ENCODE assay signal across 20 cellular contexts in the genomic region with DNA sequence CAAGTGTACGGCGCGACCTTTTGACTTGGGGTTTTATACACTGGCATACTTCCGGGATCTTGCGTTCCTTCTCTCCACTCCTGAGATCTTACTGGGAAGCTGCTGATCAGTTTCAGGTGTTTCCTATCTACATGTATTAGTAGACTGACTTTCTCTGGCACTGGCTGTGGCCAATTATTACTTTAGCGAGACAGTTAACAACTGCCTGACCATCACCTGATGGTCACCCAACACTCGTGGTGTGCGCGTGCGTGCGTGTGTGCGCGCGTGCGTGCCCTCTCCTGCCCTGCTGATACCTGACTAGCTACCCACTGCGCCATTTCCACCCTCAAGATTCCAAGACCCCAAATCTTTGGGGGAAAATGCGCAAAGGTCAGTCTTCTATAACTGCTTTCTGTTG.
DNase-seq lines count a peak whose midpoint lies in the region; ATAC-seq, FAIRE-seq and TF ChIP-seq lines count a peak whose summit lies in the region.
"Had no signal": no experiment of that assay in that cellular context is flagged by ENCODE, and none has a peak within 500 bp of the region (broad histone marks: within the 10 kb centered on the region; RNA-seq: fewer than 3 reads in every experiment).

No MANE protein-coding gene starts in this region.

- TF ChIP-seq CTCF in MCF 10A (IDR thresholded peaks at IDR 0.05; ENCODE audit: unreplicated experiment) (no peak), breast epithelium (IDR thresholded peaks at IDR 0.05) (no peak), pancreas (IDR thresholded peaks at IDR 0.05) (no peak)

- no peak overlapping the region for H3K4me3 Mint-ChIP-seq in MCF 10A (ENCODE audit: unreplicated experiment)
- H3K4me3 Mint-ChIP-seq: CD8-positive, alpha-beta memory T cell; HFFc6 had no signal

- CTCF ChIA-PET in MCF 10A (lab: Yijun Ruan, JAX): interaction anchor here (1.4 kb wide), 1 partner anchor 50 kb away, joined by 6 read pairs; no protein-coding TSS in a partner anchor

- H3K27ac ChIP-seq in breast epithelium (no peak overlapping the region), epithelial cell of prostate (peak overlapping the region; percentile 64), pancreas (peak overlapping the region in 3 of 4 donors; percentile 61 to 96 (median 82))
- H3K27ac ChIP-seq: 22Rv1, BLaER1, HL-60 had no signal

- no peaks in the 10 kb centered on the region for H3K36me3 ChIP-seq in breast epithelium
- H3K36me3 ChIP-seq in pancreas: no peaks in the 10 kb centered on the region
- H3K36me3 ChIP-seq: BLaER1 had no signal

- H3K4me3 ChIP-seq in breast epithelium: no peak overlapping the region
- peak overlapping the region in 2 of 4 donors; percentile 3 to 19 for H3K4me3 ChIP-seq in pancreas
- H3K4me3 ChIP-seq: BLaER1, K562 had no signal

- POLR2A ChIA-PET in MCF 10A (lab: Yijun Ruan, JAX): no interaction called here

- BruUV-seq in MCF 10A (replicated peaks; lab: Mats Ljungman, UMichigan): no TSS peak

- H3K4me1 ChIP-seq in breast epithelium (no peaks in the 10 kb centered on the region), pancreas (peaks cover 0 to 13% (median 11%) of the 10 kb centered on the region in 3 donors)
- H3K4me1 ChIP-seq: BLaER1 had no signal

- H3K4me1 Mint-ChIP-seq in MCF 10A (ENCODE audit: insufficient read depth, unreplicated experiment): peaks cover 19% of the 10 kb centered on the region
- H3K4me1 Mint-ChIP-seq: CD8-positive, alpha-beta memory T cell had no signal

- H3K9me3 ChIP-seq in breast epithelium (no peaks in the 10 kb centered on the region), pancreas (no peaks in the 10 kb centered on the region)
- H3K9me3 ChIP-seq: BLaER1 had no signal

- H3K27me3 ChIP-seq in breast epithelium: no peaks in the 10 kb centered on the region
- no peaks in the 10 kb centered on the region for H3K27me3 ChIP-seq in pancreas
- H3K27me3 ChIP-seq: BLaER1 had no signal

- no peaks in the 10 kb centered on the region for H3K9me3 Mint-ChIP-seq in MCF 10A (ENCODE audit: unreplicated experiment)
- H3K9me3 Mint-ChIP-seq: CD8-positive, alpha-beta memory T cell; HFFc6 had no signal

- WGBS in pancreas, 2 donors: 71 to 77% methylated on average over 17 of the region's 17 CpGs

- DNase-seq in MCF 10A (ENCODE audit: unreplicated experiment): peak; percentile 42
- DNase-seq in breast epithelium (ENCODE audit: low spot score in 2 of 2): no peak
- no peak for DNase-seq in epithelial cell of prostate (ENCODE audit: low read depth, low spot score)
- peak in 5 of 6 donors; percentile 9 to 71 (median 45) for DNase-seq in pancreas
- no peak for DNase-seq in COR-L47 (lab: John Stamatoyannopoulos, UW)
- DNase-seq in ecto neural progenitor cell (ENCODE audit: low spot score): no peak
- DNase-seq: AML-193; CD8-positive, alpha-beta memory T cell; DMS 273 treated with DMSO at 0.1 percent for 48 hours; EL; HCEC 1CT; HFFc6 had no signal

- no peak for FAIRE-seq in pancreas (lab: Jason Lieb, UNC)
- FAIRE-seq: G401.6, GM12891, H1, K562 had no signal

- no peak for TF ChIP-seq POLR2A in breast epithelium (IDR thresholded peaks at IDR 0.05)

- peaks cover 13% of the 10 kb centered on the region for H3K36me3 Mint-ChIP-seq in MCF 10A (ENCODE audit: insufficient read depth, unreplicated experiment)

- intact Hi-C loops in MCF 10A (cut with micrococcal nuclease) (no loop called here), breast epithelium (cut with DNase I; ENCODE audit: low total_unique reads) (no loop called here), pancreas (cut with DNase I) (no loop called here)

- no peaks in the 10 kb centered on the region for H3K27me3 Mint-ChIP-seq in MCF 10A (ENCODE audit: insufficient read depth, unreplicated experiment)

- H3K27ac Mint-ChIP-seq in MCF 10A (ENCODE audit: low read depth, unreplicated experiment): no peak overlapping the region
- H3K27ac Mint-ChIP-seq: CD8-positive, alpha-beta memory T cell; HFFc6 had no signal

- ATAC-seq in pancreas (peak; percentile 64 to 85 (median 76)), GM19395 (IDR thresholded peaks at IDR 0.05; ENCODE audit: unreplicated experiment) (no peak)
- ATAC-seq: K562 had no signal

Comparison
In these comparisons a context has a peak if more than half of its experiments do, and no peak if none do; other contexts are left out.
1. DNase-seq: peak in MCF 10A (single experiment) and pancreas (5 of 6); none in breast epithelium (0 of 2), epithelial cell of prostate (single experiment), COR-L47 (single experiment) and ecto neural progenitor cell (single experiment).
2. H3K27ac ChIP-seq: peak in epithelial cell of prostate (single experiment) and pancreas (3 of 4); none in breast epithelium (0 of 2).